In the genomic region with DNA sequence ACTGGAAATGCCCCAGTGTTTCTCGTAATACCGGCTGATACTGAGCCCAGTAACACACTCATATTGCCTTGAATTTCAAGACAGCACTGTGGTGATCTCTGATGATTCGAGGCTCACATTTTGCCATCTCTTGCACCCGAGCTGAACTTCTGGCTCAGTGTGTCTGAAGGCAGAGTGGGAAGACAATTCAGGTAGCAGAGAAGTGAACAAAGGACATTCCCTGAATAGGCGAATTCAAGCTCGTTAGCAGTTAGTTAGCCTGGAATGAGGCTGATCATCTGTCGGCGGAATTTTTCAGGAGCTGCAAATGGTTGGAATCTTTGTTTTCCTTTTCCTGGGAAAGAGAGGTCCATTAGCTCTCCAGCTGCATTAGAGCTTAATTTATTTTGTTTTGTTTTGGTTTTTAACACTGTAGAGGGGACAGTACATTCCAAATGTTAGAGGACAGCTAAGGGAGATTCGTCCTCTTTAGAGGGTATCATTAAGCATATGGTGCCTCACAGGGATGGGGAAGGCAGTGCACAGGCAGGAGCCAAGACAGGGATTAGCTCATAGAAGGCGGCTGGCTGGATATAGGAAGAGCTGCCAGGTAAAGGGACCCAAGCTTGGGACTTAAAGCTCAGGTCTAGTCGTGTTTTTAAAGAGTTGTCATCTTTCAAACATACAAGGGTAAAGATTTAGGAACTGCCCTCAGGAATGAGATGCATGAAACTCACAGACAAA, we compare ENCODE assay signal across 1 cellular context.
TF ChIP-seq lines count a peak whose summit lies in the region.

No MANE protein-coding gene starts in this region.

TF ChIP-seq in H1, 55 proteins besides CTCF, POLR2A, EP300 and RAD21 (continued from another document):
- no peak for TF ChIP-seq KDM1A (IDR thresholded peaks at IDR 0.05; ENCODE audit: borderline replicate concordance, low read length)
- no peak for TF ChIP-seq JUND (IDR thresholded peaks at IDR 0.05; ENCODE audit: low read length)
- TF ChIP-seq YY1 (IDR thresholded peaks at IDR 0.05; ENCODE audit: low read depth, low read length), result no peak
